Comparison of ENCODE assay signal across 24 cellular contexts in the genomic region with DNA sequence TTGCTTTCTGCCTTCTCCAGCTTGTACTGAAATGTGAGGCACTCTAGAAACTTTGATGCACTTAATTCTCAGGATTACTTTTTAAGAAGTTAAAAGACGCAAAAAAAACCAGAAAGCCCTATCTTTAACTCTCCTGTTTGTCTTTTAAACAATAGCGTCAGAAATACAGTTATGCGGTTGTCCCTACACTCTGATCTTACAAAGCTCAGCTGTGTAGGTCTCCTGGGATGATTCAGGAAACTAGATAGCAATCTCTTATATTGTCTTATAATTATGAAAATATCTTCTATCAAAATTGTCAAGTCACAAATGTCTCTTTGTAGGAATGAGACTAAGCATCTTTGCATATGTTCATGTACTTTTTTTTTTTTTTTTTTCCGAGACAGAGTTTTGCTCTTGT.
"Had no signal": no experiment of that assay in that cellular context is flagged by ENCODE, and none has a peak within 500 bp of the region (broad histone marks: within the 10 kb centered on the region; RNA-seq: fewer than 3 reads in every experiment).

No MANE protein-coding gene starts in this region.

- H3K27me3 Mint-ChIP-seq: activated CD4-positive, alpha-beta T cell treated with anti-CD3 and anti-CD28 coated beads, Interleukin-2, amount 10 ng/mL, durations not matched to agents 24 days and 14 days; dendritic cell treated with granulocyte-macrophage colony-stimulating factor and Interleukin-4, amounts not matched to agents 40 ng/mL and 50 ng/mL, for 4 days; stimulated activated naive CD8-positive, alpha-beta T cell treated with anti-CD3 and anti-CD28 coated beads, Interleukin-15, amount 100 ng/mL, for 72 hours had no signal

- H3K27ac Mint-ChIP-seq: activated CD4-positive, alpha-beta T cell treated with anti-CD3 and anti-CD28 coated beads, Interleukin-2, amount 10 ng/mL, durations not matched to agents 24 days and 14 days; activated T-helper 1 cell treated with anti-CD3 and anti-CD28 coated beads, Interleukin-12 subunit alpha, Interleukin-12 subunit beta, Interleukin-2, Interleukin-4 antibody, amounts not matched to agents 30 ng/mL and 10 ng/mL and 1 ng/mL, durations not matched to agents 14 hours and 24 hours and 36 hours; dendritic cell treated with granulocyte-macrophage colony-stimulating factor and Interleukin-4, amounts not matched to agents 40 ng/mL and 50 ng/mL, for 4 days; immature natural killer cell; natural killer cell; T-helper 2 cell treated with Interferon-gamma antibody and Interleukin-4, amounts not matched to agents 5 μg/mL and 100 μg/mL, for 36 hours; WTC11 had no signal

- ATAC-seq: gastroesophageal sphincter; natural killer cell; right lobe of liver; stimulated activated naive CD8-positive, alpha-beta T cell treated with anti-CD3 and anti-CD28 coated beads, Interleukin-15, amount 100 ng/mL, for 72 hours; WTC11 had no signal

- H3K4me1 ChIP-seq: esophagus muscularis mucosa, gastroesophageal sphincter, right lobe of liver, suprapubic skin, transverse colon, uterus had no signal

- H3K4me1 Mint-ChIP-seq: natural killer cell had no signal

- H3K36me3 ChIP-seq: esophagus muscularis mucosa, heart left ventricle, ovary, right lobe of liver, suprapubic skin, uterus had no signal

- H3K4me3 ChIP-seq: esophagus muscularis mucosa, gastroesophageal sphincter, heart left ventricle, ovary, right lobe of liver, suprapubic skin, transverse colon, uterus had no signal

- H3K36me3 Mint-ChIP-seq: natural killer cell, WTC11 had no signal

- H3K27ac ChIP-seq: esophagus muscularis mucosa, gastroesophageal sphincter, heart left ventricle, ovary, right lobe of liver, suprapubic skin, transverse colon, uterus had no signal

- H3K9me3 ChIP-seq: esophagus muscularis mucosa, gastroesophageal sphincter, heart left ventricle, ovary, right lobe of liver, suprapubic skin, transverse colon, uterus had no signal

- H3K27me3 ChIP-seq: esophagus muscularis mucosa, gastroesophageal sphincter, heart left ventricle, ovary, right lobe of liver, suprapubic skin, transverse colon, uterus had no signal

- H3K9me3 Mint-ChIP-seq: activated CD4-positive, alpha-beta T cell treated with anti-CD3 and anti-CD28 coated beads, Interleukin-2, amount 10 ng/mL, durations not matched to agents 24 days and 14 days; activated T-helper 1 cell treated with anti-CD3 and anti-CD28 coated beads, Interleukin-12 subunit alpha, Interleukin-12 subunit beta, Interleukin-2, Interleukin-4 antibody, amounts not matched to agents 30 ng/mL and 10 ng/mL and 1 ng/mL, durations not matched to agents 14 hours and 24 hours and 36 hours; dendritic cell treated with granulocyte-macrophage colony-stimulating factor and Interleukin-4, amounts not matched to agents 40 ng/mL and 50 ng/mL, for 4 days; immature natural killer cell; natural killer cell; stimulated activated naive CD8-positive, alpha-beta T cell treated with anti-CD3 and anti-CD28 coated beads, Interleukin-15, amount 100 ng/mL, for 72 hours; T-helper 2 cell treated with Interferon-gamma antibody and Interleukin-4, amounts not matched to agents 5 μg/mL and 100 μg/mL, for 36 hours had no signal

- DNase-seq: activated CD4-positive, alpha-beta T cell treated with anti-CD3 and anti-CD28 coated beads, Interleukin-2, amount 10 ng/mL, durations not matched to agents 24 days and 14 days; activated CD8-positive, alpha-beta memory T cell treated with anti-CD3 and anti-CD28 coated beads, Interleukin-2, amount 50 U/mL, for 4 hours; activated gamma-delta T cell treated with Interleukin-2 at 50 U/mL for 16 hours; effector CD8-positive, alpha-beta T cell; heart left ventricle; immature natural killer cell; mesendoderm; natural killer cell; ovary; right lobe of liver; small intestine; stimulated activated CD4-positive, alpha-beta T cell treated with anti-CD3 and anti-CD28 coated beads, Interleukin-15, amount 100 ng/mL, for 24 hours; stimulated activated CD4-positive, alpha-beta T cell treated with anti-CD3 and anti-CD28 coated beads, Interleukin-2, amount 100 ng/mL, for 48 hours; stimulated activated naive CD8-positive, alpha-beta T cell treated with anti-CD3 and anti-CD28 coated beads, Interleukin-15, amount 100 ng/mL, for 72 hours; SW 1271; transverse colon; uterus had no signal

- H3K4me3 Mint-ChIP-seq: activated CD4-positive, alpha-beta T cell treated with anti-CD3 and anti-CD28 coated beads, Interleukin-2, amount 10 ng/mL, durations not matched to agents 24 days and 14 days; activated T-helper 1 cell treated with anti-CD3 and anti-CD28 coated beads, Interleukin-12 subunit alpha, Interleukin-12 subunit beta, Interleukin-2, Interleukin-4 antibody, amounts not matched to agents 30 ng/mL and 10 ng/mL and 1 ng/mL, durations not matched to agents 14 hours and 24 hours and 36 hours; dendritic cell treated with granulocyte-macrophage colony-stimulating factor and Interleukin-4, amounts not matched to agents 40 ng/mL and 50 ng/mL, for 4 days; immature natural killer cell; natural killer cell; T-helper 2 cell treated with Interferon-gamma antibody and Interleukin-4, amounts not matched to agents 5 μg/mL and 100 μg/mL, for 36 hours; WTC11 had no signal
